Comparison of ENCODE assay signal across 25 cellular contexts in genomic region chr5:16707869-16708192, GRCh38.
"Had no signal": no experiment of that assay in that cellular context is flagged by ENCODE, and none has a peak within 500 bp of the region (broad histone marks: within the 10 kb centered on the region; RNA-seq: fewer than 3 reads in every experiment).

No MANE protein-coding gene starts in this region.

- H3K4me3 ChIP-seq: adrenal gland, breast epithelium, Peyer's patch had no signal

- H3K9me3 Mint-ChIP-seq: activated CD4-positive, alpha-beta memory T cell treated with anti-CD3 and anti-CD28 coated beads, Interleukin-2, amount 10 ng/mL, durations not matched to agents 7 days and 5 days; activated naive CD8-positive, alpha-beta T cell treated with anti-CD3 and anti-CD28 coated beads, Interleukin-2, amount 10 ng/mL, durations not matched to agents 7 days and 5 days; activated T-cell treated with anti-CD3 and anti-CD28 coated beads, Interleukin-2, amount 50 U/mL, for 72 hours; central memory CD8-positive, alpha-beta T cell had no signal

- H3K27ac Mint-ChIP-seq: activated CD4-positive, alpha-beta memory T cell treated with anti-CD3 and anti-CD28 coated beads, Interleukin-2, amount 10 ng/mL, durations not matched to agents 7 days and 5 days; activated CD4-positive, alpha-beta T cell treated with anti-CD3 and anti-CD28 coated beads for 36 hours; activated naive CD8-positive, alpha-beta T cell treated with anti-CD3 and anti-CD28 coated beads, Interleukin-2, amount 10 ng/mL, durations not matched to agents 7 days and 5 days; activated T-cell treated with anti-CD3 and anti-CD28 coated beads, Interleukin-2, amount 50 U/mL, for 72 hours had no signal

- H3K4me3 Mint-ChIP-seq: activated CD4-positive, alpha-beta memory T cell treated with anti-CD3 and anti-CD28 coated beads, Interleukin-2, amount 10 ng/mL, durations not matched to agents 7 days and 5 days; activated CD4-positive, alpha-beta T cell treated with anti-CD3 and anti-CD28 coated beads for 36 hours; activated naive CD8-positive, alpha-beta T cell treated with anti-CD3 and anti-CD28 coated beads, Interleukin-2, amount 10 ng/mL, durations not matched to agents 7 days and 5 days; activated T-cell treated with anti-CD3 and anti-CD28 coated beads, Interleukin-2, amount 50 U/mL, for 72 hours; central memory CD8-positive, alpha-beta T cell had no signal

- H3K27me3 Mint-ChIP-seq: activated CD4-positive, alpha-beta memory T cell treated with anti-CD3 and anti-CD28 coated beads, Interleukin-2, amount 10 ng/mL, durations not matched to agents 7 days and 5 days had no signal

- H3K4me1 ChIP-seq: adrenal gland, breast epithelium, Peyer's patch had no signal

- H3K27me3 ChIP-seq: adrenal gland, breast epithelium, Peyer's patch had no signal

- H3K4me1 Mint-ChIP-seq: activated CD4-positive, alpha-beta memory T cell treated with anti-CD3 and anti-CD28 coated beads, Interleukin-2, amount 10 ng/mL, durations not matched to agents 7 days and 5 days; activated CD4-positive, alpha-beta T cell treated with anti-CD3 and anti-CD28 coated beads for 36 hours; activated naive CD8-positive, alpha-beta T cell treated with anti-CD3 and anti-CD28 coated beads, Interleukin-2, amount 10 ng/mL, durations not matched to agents 7 days and 5 days; central memory CD8-positive, alpha-beta T cell had no signal

- H3K9me3 ChIP-seq: adrenal gland, breast epithelium, Peyer's patch had no signal

- H3K27ac ChIP-seq: adrenal gland, breast epithelium, KMS-11, Peyer's patch, RWPE1, VCaP had no signal

- H3K36me3 Mint-ChIP-seq: activated naive CD8-positive, alpha-beta T cell treated with anti-CD3 and anti-CD28 coated beads, Interleukin-2, amount 10 ng/mL, durations not matched to agents 7 days and 5 days had no signal

- DNase-seq: activated CD4-positive, alpha-beta memory T cell treated with anti-CD3 and anti-CD28 coated beads, Interleukin-2, amount 10 ng/mL, durations not matched to agents 7 days and 5 days; activated CD4-positive, alpha-beta T cell treated with anti-CD3 and anti-CD28 coated beads for 36 hours; activated CD4-positive, alpha-beta T cell treated with anti-CD3 and anti-CD28 coated beads, Interleukin-2, amount 50 U/mL, for 1 hour; activated naive CD4-positive, alpha-beta T cell treated with anti-CD3 and anti-CD28 coated beads, Interleukin-2, amount 50 U/mL, for 16 hours; activated naive CD8-positive, alpha-beta T cell treated with anti-CD3 and anti-CD28 coated beads, Interleukin-2, amount 10 ng/mL, durations not matched to agents 7 days and 5 days; activated T-cell treated with anti-CD3 and anti-CD28 coated beads for 4 hours; activated T-cell treated with anti-CD3 and anti-CD28 coated beads, Interleukin-2, amount 50 U/mL, for 72 hours; adrenal gland; NCI-H1092; NCI-H1417; NCI-H1694; NCI-H2029; NCI-H345; NCI-H510A; NCI-H526 treated with DMSO at 0.1 percent for 48 hours; NCI-H82; NK-92 treated with Interleukin-12 subunit alpha and Interleukin-12 subunit beta, amount 100 ng/mL, for 24 hours; Peyer's patch; Right ventricle myocardium superior; T-helper 1 cell had no signal

- ATAC-seq: activated CD4-positive, alpha-beta T cell treated with anti-CD3 and anti-CD28 coated beads for 36 hours; activated T-cell treated with anti-CD3 and anti-CD28 coated beads, Interleukin-2, amount 50 U/mL, for 72 hours had no signal

- H3K36me3 ChIP-seq: adrenal gland, breast epithelium had no signal
